Comparison of ENCODE assay signal across 19 cellular contexts in genomic region chr21:34046917-34047316, GRCh38. TPM values are rescaled to one million over a fixed set of nuclear protein-coding genes. Genes with fewer than 3 reads are reported as not detected.
DNase-seq lines count a peak whose midpoint lies in the region; ATAC-seq, FAIRE-seq and TF ChIP-seq lines count a peak whose summit lies in the region.
"Had no signal": no experiment of that assay in that cellular context is flagged by ENCODE, and none has a peak within 500 bp of the region (broad histone marks: within the 10 kb centered on the region; RNA-seq: fewer than 3 reads in every experiment).

No MANE protein-coding gene starts in this region.

- peaks cover 8% of the 10 kb centered on the region for H3K4me1 Mint-ChIP-seq in CD8-positive, alpha-beta T cell (ENCODE audit: low read depth)
- H3K4me1 Mint-ChIP-seq in activated B cell treated with CpG ODN at 0.5 μM for 24 hours, result peaks cover 9% of the 10 kb centered on the region
- H3K4me1 Mint-ChIP-seq in activated CD4-positive, alpha-beta T cell treated with anti-CD3 and anti-CD28 coated beads, Interleukin-2, amount 10 ng/mL, durations not matched to agents 24 days and 14 days, result peaks cover 8% of the 10 kb centered on the region
- H3K4me1 Mint-ChIP-seq: neural progenitor cell had no signal

- intact Hi-C loops in CD8-positive, alpha-beta T cell (cut with DNase I, micrococcal nuclease), result loop anchor here in 1 of 2 experiments (2.0 kb wide), 1 partner anchor 16 kb away; no protein-coding TSS in a partner anchor
- intact Hi-C loops in activated B cell treated with CpG ODN at 0.5 μM for 24 hours (cut with micrococcal nuclease), result no loop called here
- intact Hi-C loops in activated CD4-positive, alpha-beta T cell treated with anti-CD3 and anti-CD28 coated beads, Interleukin-2, amount 10 ng/mL, durations not matched to agents 24 days and 14 days (cut with micrococcal nuclease), result no loop called here

- H3K27ac ChIP-seq in CD8-positive, alpha-beta T cell (ENCODE audit: low read depth, low read length), result no peak overlapping the region
- H3K27ac ChIP-seq: breast epithelium, neural progenitor cell, RWPE1 had no signal

- H3K9me3 Mint-ChIP-seq in CD8-positive, alpha-beta T cell, result no peaks in the 10 kb centered on the region
- H3K9me3 Mint-ChIP-seq in activated B cell treated with CpG ODN at 0.5 μM for 24 hours, result peaks cover 4% of the 10 kb centered on the region
- H3K9me3 Mint-ChIP-seq in activated CD4-positive, alpha-beta T cell treated with anti-CD3 and anti-CD28 coated beads, Interleukin-2, amount 10 ng/mL, durations not matched to agents 24 days and 14 days, result peaks cover 16% of the 10 kb centered on the region

- H3K4me1 ChIP-seq in CD8-positive, alpha-beta T cell (ENCODE audit: insufficient read depth, low read length), result no peaks in the 10 kb centered on the region
- H3K4me1 ChIP-seq: breast epithelium, neural progenitor cell had no signal

- CTCF ChIA-PET in CD8-positive, alpha-beta T cell (lab: Charles Lee), result no interaction called here
- CTCF ChIA-PET in activated B cell treated with CpG ODN at 0.5 μM for 24 hours (lab: Charles Lee), result no interaction called here

- H3K9me3 ChIP-seq in CD8-positive, alpha-beta T cell (ENCODE audit: low read length), result no peaks in the 10 kb centered on the region
- H3K9me3 ChIP-seq: breast epithelium had no signal

- peak; percentile 34 for ATAC-seq in CD8-positive, alpha-beta T cell
- ATAC-seq in HG02610 (IDR thresholded peaks at IDR 0.05; ENCODE audit: unreplicated experiment), result peak; percentile 58
- ATAC-seq in activated B cell treated with CpG ODN at 0.5 μM for 24 hours (ENCODE audit: low read depth), result peak; percentile 49
- no peak for ATAC-seq in HG03571 (IDR thresholded peaks at IDR 0.05; ENCODE audit: unreplicated experiment)

- H3K27me3 ChIP-seq in CD8-positive, alpha-beta T cell (ENCODE audit: insufficient read depth, low read length), result no peaks in the 10 kb centered on the region
- H3K27me3 ChIP-seq: breast epithelium, neural progenitor cell had no signal

- POLR2A ChIA-PET in CD8-positive, alpha-beta T cell (lab: Charles Lee), result interaction anchor here (0.6 kb wide), 1 partner anchor 108 kb away, joined by 3 read pairs; no protein-coding TSS in a partner anchor
- POLR2A ChIA-PET in activated B cell treated with CpG ODN at 0.5 μM for 24 hours (lab: Charles Lee), result interaction anchor here (0.7 kb wide), 1 partner anchor 217 kb away, joined by 3 read pairs; no protein-coding TSS in a partner anchor

- no peaks in the 10 kb centered on the region for H3K36me3 ChIP-seq in CD8-positive, alpha-beta T cell (ENCODE audit: insufficient read depth, low read length)
- H3K36me3 ChIP-seq: breast epithelium, neural progenitor cell had no signal

- no peak overlapping the region for H3K27ac Mint-ChIP-seq in CD8-positive, alpha-beta T cell
- peak overlapping the region; percentile 38 for H3K27ac Mint-ChIP-seq in activated B cell treated with CpG ODN at 0.5 μM for 24 hours
- no peak overlapping the region for H3K27ac Mint-ChIP-seq in activated CD4-positive, alpha-beta T cell treated with anti-CD3 and anti-CD28 coated beads, Interleukin-2, amount 10 ng/mL, durations not matched to agents 24 days and 14 days
- H3K27ac Mint-ChIP-seq: activated naive CD8-positive, alpha-beta T cell treated with anti-CD3 and anti-CD28 coated beads for 36 hours; neural progenitor cell had no signal

- no peak for TF ChIP-seq CTCF in CD8-positive, alpha-beta T cell (IDR thresholded peaks at IDR 0.05)
- TF ChIP-seq CTCF in activated B cell treated with CpG ODN at 0.5 μM for 24 hours (IDR thresholded peaks at IDR 0.05), result no peak

- H3K4me3 Mint-ChIP-seq in CD8-positive, alpha-beta T cell, result peak overlapping the region; percentile 71
- peak overlapping the region; percentile 52 for H3K4me3 Mint-ChIP-seq in activated B cell treated with CpG ODN at 0.5 μM for 24 hours
- H3K4me3 Mint-ChIP-seq in activated CD4-positive, alpha-beta T cell treated with anti-CD3 and anti-CD28 coated beads, Interleukin-2, amount 10 ng/mL, durations not matched to agents 24 days and 14 days, result no peak overlapping the region
- H3K4me3 Mint-ChIP-seq: activated naive CD8-positive, alpha-beta T cell treated with anti-CD3 and anti-CD28 coated beads for 36 hours; neural progenitor cell had no signal

- no peak overlapping the region for H3K4me3 ChIP-seq in CD8-positive, alpha-beta T cell (ENCODE audit: low read depth, low read length)
- H3K4me3 ChIP-seq: breast epithelium, neural progenitor cell had no signal

- peak; percentile 83 for FAIRE-seq in GM18507 (lab: Jason Lieb, UNC)
- FAIRE-seq: islet of Langerhans had no signal

- DNase-seq in CD8-positive, alpha-beta T cell, result no peak
- DNase-seq in GM18507 (ENCODE audit: extremely low spot score, insufficient read length, low read depth) (no peak), activated B cell treated with CpG ODN at 0.5 μM for 24 hours (no peak), GM19238 (ENCODE audit: insufficient read length, low spot score) (no peak), C1 segment of cervical spinal cord (lab: John Stamatoyannopoulos, UW) (no peak)
- DNase-seq in activated CD4-positive, alpha-beta T cell treated with anti-CD3 and anti-CD28 coated beads, Interleukin-2, amount 10 ng/mL, durations not matched to agents 24 days and 14 days, result no peak
- DNase-seq: activated CD4-positive, CD25-positive, alpha-beta regulatory T cell; activated naive CD8-positive, alpha-beta T cell treated with anti-CD3 and anti-CD28 coated beads for 36 hours; DMS53; head of caudate nucleus; mammary epithelial cell; retina; stimulated activated CD4-positive, alpha-beta T cell treated with anti-CD3 and anti-CD28 coated beads, Interleukin-15, amount 100 ng/mL, for 24 hours had no signal

- no peaks in the 10 kb centered on the region for H3K36me3 Mint-ChIP-seq in CD8-positive, alpha-beta T cell
- no peaks in the 10 kb centered on the region for H3K36me3 Mint-ChIP-seq in activated B cell treated with CpG ODN at 0.5 μM for 24 hours (ENCODE audit: low read depth)
- H3K36me3 Mint-ChIP-seq in activated CD4-positive, alpha-beta T cell treated with anti-CD3 and anti-CD28 coated beads, Interleukin-2, amount 10 ng/mL, durations not matched to agents 24 days and 14 days (ENCODE audit: low read depth), result no peaks in the 10 kb centered on the region
- H3K36me3 Mint-ChIP-seq: neural progenitor cell had no signal

- no peaks in the 10 kb centered on the region for H3K27me3 Mint-ChIP-seq in CD8-positive, alpha-beta T cell (ENCODE audit: low read depth)
- no peaks in the 10 kb centered on the region for H3K27me3 Mint-ChIP-seq in activated B cell treated with CpG ODN at 0.5 μM for 24 hours
- no peaks in the 10 kb centered on the region for H3K27me3 Mint-ChIP-seq in activated CD4-positive, alpha-beta T cell treated with anti-CD3 and anti-CD28 coated beads, Interleukin-2, amount 10 ng/mL, durations not matched to agents 24 days and 14 days
- H3K27me3 Mint-ChIP-seq: activated naive CD8-positive, alpha-beta T cell treated with anti-CD3 and anti-CD28 coated beads for 36 hours had no signal

RNA-seq across cellular contexts. Expression of gene MRPS6, which starts 26.5 kb away (rescaled TPM):
- 10 to 100 TPM; 14.3 to 15.4 TPM for total RNA-seq in CD8-positive, alpha-beta T cell
- total RNA-seq in activated B cell treated with CpG ODN at 0.5 μM for 24 hours, result 40.2 and 40.5 TPM in 2 replicates
- 151 and 154 TPM in 2 replicates for total RNA-seq in activated CD4-positive, alpha-beta T cell treated with anti-CD3 and anti-CD28 coated beads, Interleukin-2, amount 10 ng/mL, durations not matched to agents 24 days and 14 days

RNA-seq across cellular contexts. Expression of gene SLC5A3, which starts 26.5 kb away (rescaled TPM):
- total RNA-seq in CD8-positive, alpha-beta T cell, result 1 to 10 TPM; 4.6 to 5.2 TPM
- total RNA-seq in activated B cell treated with CpG ODN at 0.5 μM for 24 hours, result 7.7 and 9.0 TPM in 2 replicates
- 52.8 and 55.4 TPM in 2 replicates for total RNA-seq in activated CD4-positive, alpha-beta T cell treated with anti-CD3 and anti-CD28 coated beads, Interleukin-2, amount 10 ng/mL, durations not matched to agents 24 days and 14 days
